ENCODE assay signal across 8 cellular contexts in the genomic region with DNA sequence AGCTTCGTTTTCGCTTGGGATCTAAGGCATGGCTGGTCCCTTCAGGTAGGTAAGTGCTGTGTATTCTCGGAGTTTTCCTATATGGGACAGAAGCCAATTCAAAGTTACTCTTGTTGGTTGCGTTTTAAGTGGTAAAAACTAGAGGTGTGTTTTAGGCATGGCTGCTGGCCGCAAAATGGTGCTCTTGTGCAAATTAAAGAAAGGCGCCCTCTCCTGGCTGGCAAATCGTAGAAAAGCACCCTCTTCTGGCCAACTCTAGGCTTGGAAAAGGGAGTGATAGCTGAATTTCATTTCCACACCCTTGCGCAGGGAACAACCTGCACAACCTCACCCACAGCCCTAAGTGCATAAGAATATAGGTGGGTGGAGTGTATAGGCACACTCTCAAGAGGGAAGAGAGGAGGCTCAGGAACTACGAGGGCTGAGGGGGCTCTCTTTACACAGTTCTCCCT. TPM values are rescaled to one million over a fixed set of nuclear protein-coding genes. Genes with fewer than 3 reads are reported as not detected.
DNase-seq lines count a peak whose midpoint lies in the region; ATAC-seq and TF ChIP-seq lines count a peak whose summit lies in the region.

No MANE protein-coding gene starts in this region.

- H3K4me1 ChIP-seq in HEK293 (ENCODE audit: control insufficient read depth, insufficient read depth, low read length) (no peaks in the 10 kb centered on the region), SK-N-SH (ENCODE audit: control insufficient read depth in 1 of 2, insufficient read depth in 2 of 2, low read depth in 1 of 2, low read length in 1 of 2) (peaks cover 0 to 5% of the 10 kb centered on the region in 2 experiments; a peak in 1 of 4 replicates), esophagus muscularis mucosa (peaks cover 0 to 12% (median 8%) of the 10 kb centered on the region in 4 donors)
- peaks cover 6% of the 10 kb centered on the region for H3K4me1 ChIP-seq in effector memory CD4-positive, alpha-beta T cell (ENCODE audit: control insufficient read depth, insufficient read depth, low read length, poor library complexity, severe bottlenecking)

- peaks cover 12 to 21% (median 13%) of the 10 kb centered on the region in 3 donors for H3K27me3 Mint-ChIP-seq in CD14-positive monocyte (ENCODE audit: low read depth in 3 of 3)

- no peak for ATAC-seq in HG03039 (IDR thresholded peaks at IDR 0.05; ENCODE audit: unreplicated experiment)

- H3K9me3 ChIP-seq in HEK293 (ENCODE audit: control insufficient read depth, insufficient read depth, low read depth, low read length), result no peaks in the 10 kb centered on the region
- no peaks in the 10 kb centered on the region for H3K9me3 ChIP-seq in SK-N-SH
- H3K9me3 ChIP-seq in esophagus muscularis mucosa, result no peaks in the 10 kb centered on the region
- H3K9me3 ChIP-seq in effector memory CD4-positive, alpha-beta T cell (ENCODE audit: control insufficient read depth, low read length), result no peaks in the 10 kb centered on the region

- TF ChIP-seq CTCF in CD14-positive monocyte (IDR thresholded peaks at IDR 0.05) (peak; percentile 64), HEK293 (tag by site-specific recombination; IDR thresholded peaks at IDR 0.05) (no peak), SK-N-SH (IDR thresholded peaks at IDR 0.05) (peak; percentile 62), esophagus muscularis mucosa (IDR thresholded peaks at IDR 0.05) (peak in 1 of 3 experiments; percentile 30)

- no peaks in the 10 kb centered on the region for H4K20me1 ChIP-seq in SK-N-SH (ENCODE audit: insufficient read depth)

- intact Hi-C loops in CD14-positive monocyte (cut with micrococcal nuclease), result no loop called here
- intact Hi-C loops in esophagus muscularis mucosa (cut with DNase I), result no loop called here

- TF ChIP-seq EP300 in SK-N-SH (IDR thresholded peaks at IDR 0.05; ENCODE audit: borderline replicate concordance in 1 of 2, low read depth in 1 of 2, low read length in 1 of 2), result no peak
- TF ChIP-seq EP300 in esophagus muscularis mucosa (IDR thresholded peaks at IDR 0.05), result no peak

- WGBS in SK-N-SH (ENCODE audit: low lambda C conversion rate), result 70% methylated on average over 9 of the region's 9 CpGs
- 74% methylated on average over 9 of the region's 9 CpGs for WGBS in esophagus muscularis mucosa

- no peaks in the 10 kb centered on the region for H3K79me2 ChIP-seq in SK-N-SH (ENCODE audit: insufficient read depth)

- H3K9me3 Mint-ChIP-seq in CD14-positive monocyte, result peaks cover 0 to 4% (median 0%) of the 10 kb centered on the region in 7 donors

- peaks cover 7% of the 10 kb centered on the region for H3K4me1 Mint-ChIP-seq in CD14-positive monocyte

- no peaks in the 10 kb centered on the region; the same call in 1 of the 2 replicates for H3K27me3 ChIP-seq in SK-N-SH (ENCODE audit: insufficient read depth)
- no peaks in the 10 kb centered on the region for H3K27me3 ChIP-seq in esophagus muscularis mucosa
- H3K27me3 ChIP-seq in effector memory CD4-positive, alpha-beta T cell (replicated peaks; ENCODE audit: control insufficient read depth, insufficient read depth, low read length, poor library complexity, severe bottlenecking), result no peaks in the 10 kb centered on the region

- no peaks in the 10 kb centered on the region for H3F3A ChIP-seq in SK-N-SH (replicated peaks; ENCODE audit: insufficient read depth)

- H3K27ac ChIP-seq in HEK293 (ENCODE audit: extremely low read depth, low read depth, low read length) (no peak overlapping the region), SK-N-SH (ENCODE audit: low read depth in 2 of 2, low read length in 1 of 2) (no peak overlapping the region), esophagus muscularis mucosa (replicated peaks in 1 of 4) (no peak overlapping the region)
- no peak overlapping the region for H3K27ac ChIP-seq in effector memory CD4-positive, alpha-beta T cell (ENCODE audit: insufficient read depth, low read length, poor library complexity, severe bottlenecking)

- no peak for TF ChIP-seq POLR2A in esophagus muscularis mucosa (IDR thresholded peaks at IDR 0.05; ENCODE audit: low read depth)

- H3K36me3 Mint-ChIP-seq in CD14-positive monocyte, result no peaks in the 10 kb centered on the region

- DNase-seq in CD14-positive monocyte (ENCODE audit: low spot score) (no peak), SK-N-SH (peak; percentile 17), esophagus muscularis mucosa (ENCODE audit: extremely low spot score) (peak; percentile 75), epidermal melanocyte (ENCODE audit: insufficient read length, low spot score) (no peak)
- DNase-seq in stimulated activated CD4-positive, alpha-beta T cell treated with anti-CD3 and anti-CD28 coated beads, Interleukin-15, amount 100 ng/mL, for 24 hours, result peak; percentile 51
- no peak for DNase-seq in effector memory CD4-positive, alpha-beta T cell

- no peaks in the 10 kb centered on the region for H3K36me3 ChIP-seq in HEK293 (ENCODE audit: control insufficient read depth in 2 of 2, insufficient read depth in 1 of 2, low read length in 2 of 2)
- no peaks in the 10 kb centered on the region for H3K36me3 ChIP-seq in SK-N-SH (replicated peaks in 1 of 2; ENCODE audit: control insufficient read depth in 1 of 2, insufficient read depth in 2 of 2, low read length in 1 of 2)
- no peaks in the 10 kb centered on the region for H3K36me3 ChIP-seq in esophagus muscularis mucosa
- no peaks in the 10 kb centered on the region for H3K36me3 ChIP-seq in effector memory CD4-positive, alpha-beta T cell (ENCODE audit: control insufficient read depth, insufficient read depth, low read length)

- no peak overlapping the region for H3K27ac Mint-ChIP-seq in CD14-positive monocyte

- no peak for TF ChIP-seq RAD21 in SK-N-SH (IDR thresholded peaks at IDR 0.05; ENCODE audit: low read length)

- POLR2A ChIA-PET in HEK293 (lab: Yijun Ruan, JAX) (interaction anchor here (0.7 kb wide), 1 partner anchor 27 kb away, joined by 3 read pairs; no protein-coding TSS in a partner anchor), SK-N-SH (lab: Yijun Ruan, JAX) (no interaction called here)

- no peak overlapping the region for H3K4me2 ChIP-seq in SK-N-SH

- CTCF ChIA-PET in HEK293 (lab: Yijun Ruan, JAX), result interaction anchor here (0.6 to 2.1 kb wide), 15 partner anchors 8 to 420 kb away, joined by 3 to 11 read pairs (median 4); no protein-coding TSS in a partner anchor
- CTCF ChIA-PET in SK-N-SH (lab: Yijun Ruan, JAX), result interaction anchor here (0.9 to 2.6 kb wide), 11 partner anchors 11 to 410 kb away, joined by 3 to 14 read pairs (median 4); a partner anchor contains a TSS

- no peak overlapping the region for H3K4me3 ChIP-seq in HEK293 (ENCODE audit: low read depth, low read length)
- no peak overlapping the region for H3K4me3 ChIP-seq in SK-N-SH (ENCODE audit: low read depth in 2 of 2, low read length in 1 of 2)
- no peak overlapping the region for H3K4me3 ChIP-seq in esophagus muscularis mucosa
- no peak overlapping the region for H3K4me3 ChIP-seq in effector memory CD4-positive, alpha-beta T cell (ENCODE audit: insufficient read depth, low read depth, low read length, poor library complexity, severe bottlenecking)

- no peak overlapping the region for H3K9ac ChIP-seq in SK-N-SH

- no peak overlapping the region for H3K4me3 Mint-ChIP-seq in CD14-positive monocyte

- no peaks in the 10 kb centered on the region for H3K9me2 ChIP-seq in SK-N-SH

- no peak overlapping the region for H2AFZ ChIP-seq in SK-N-SH (ENCODE audit: low read depth)

TF ChIP-seq in HEK293, 187 proteins besides CTCF, POLR2A, EP300 and RAD21:
- no peak for TF ChIP-seq ZNF677 (tag by site-specific recombination; IDR thresholded peaks at IDR 0.05)
- TF ChIP-seq ZNF654 (tag by site-specific recombination; IDR thresholded peaks at IDR 0.05; ENCODE audit: low read depth), result 0 out of 2 replicates have a peak, but pooled peaks have one; percentile 16

TF ChIP-seq in SK-N-SH, 30 proteins besides CTCF, POLR2A, EP300 and RAD21 (continues in another document):
- no peak for TF ChIP-seq POLR2AphosphoS5 (IDR thresholded peaks at IDR 0.05; ENCODE audit: low read depth, low read length)
- TF ChIP-seq JUND (IDR thresholded peaks at IDR 0.05), result no peak
- no peak for TF ChIP-seq GATA2 (CRISPR knock-in tag; IDR thresholded peaks at IDR 0.05)
- TF ChIP-seq, protein P1, sequence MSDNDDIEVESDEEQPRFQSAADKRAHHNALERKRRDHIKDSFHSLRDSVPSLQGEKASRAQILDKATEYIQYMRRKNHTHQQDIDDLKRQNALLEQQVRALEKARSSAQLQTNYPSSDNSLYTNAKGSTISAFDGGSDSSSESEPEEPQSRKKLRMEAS (IDR thresholded peaks at IDR 0.05; ENCODE audit: low read depth), result no peak
- TF ChIP-seq CHD2 (IDR thresholded peaks at IDR 0.05; ENCODE audit: low read length, partially characterized antibody), result no peak
- no peak for TF ChIP-seq FOXJ3 (CRISPR knock-in tag; IDR thresholded peaks at IDR 0.05)
- peak; percentile 37 for TF ChIP-seq SMC3 (IDR thresholded peaks at IDR 0.05; ENCODE audit: low read depth, low read length)
- TF ChIP-seq, protein P2, sequence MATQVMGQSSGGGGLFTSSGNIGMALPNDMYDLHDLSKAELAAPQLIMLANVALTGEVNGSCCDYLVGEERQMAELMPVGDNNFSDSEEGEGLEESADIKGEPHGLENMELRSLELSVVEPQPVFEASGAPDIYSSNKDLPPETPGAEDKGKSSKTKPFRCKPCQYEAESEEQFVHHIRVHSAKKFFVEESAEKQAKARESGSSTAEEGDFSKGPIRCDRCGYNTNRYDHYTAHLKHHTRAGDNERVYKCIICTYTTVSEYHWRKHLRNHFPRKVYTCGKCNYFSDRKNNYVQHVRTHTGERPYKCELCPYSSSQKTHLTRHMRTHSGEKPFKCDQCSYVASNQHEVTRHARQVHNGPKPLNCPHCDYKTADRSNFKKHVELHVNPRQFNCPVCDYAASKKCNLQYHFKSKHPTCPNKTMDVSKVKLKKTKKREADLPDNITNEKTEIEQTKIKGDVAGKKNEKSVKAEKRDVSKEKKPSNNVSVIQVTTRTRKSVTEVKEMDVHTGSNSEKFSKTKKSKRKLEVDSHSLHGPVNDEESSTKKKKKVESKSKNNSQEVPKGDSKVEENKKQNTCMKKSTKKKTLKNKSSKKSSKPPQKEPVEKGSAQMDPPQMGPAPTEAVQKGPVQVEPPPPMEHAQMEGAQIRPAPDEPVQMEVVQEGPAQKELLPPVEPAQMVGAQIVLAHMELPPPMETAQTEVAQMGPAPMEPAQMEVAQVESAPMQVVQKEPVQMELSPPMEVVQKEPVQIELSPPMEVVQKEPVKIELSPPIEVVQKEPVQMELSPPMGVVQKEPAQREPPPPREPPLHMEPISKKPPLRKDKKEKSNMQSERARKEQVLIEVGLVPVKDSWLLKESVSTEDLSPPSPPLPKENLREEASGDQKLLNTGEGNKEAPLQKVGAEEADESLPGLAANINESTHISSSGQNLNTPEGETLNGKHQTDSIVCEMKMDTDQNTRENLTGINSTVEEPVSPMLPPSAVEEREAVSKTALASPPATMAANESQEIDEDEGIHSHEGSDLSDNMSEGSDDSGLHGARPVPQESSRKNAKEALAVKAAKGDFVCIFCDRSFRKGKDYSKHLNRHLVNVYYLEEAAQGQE (IDR thresholded peaks at IDR 0.05; ENCODE audit: low read depth, low read length), result no peak
- no peak for TF ChIP-seq TAF1 (IDR thresholded peaks at IDR 0.05; ENCODE audit: borderline replicate concordance, low read depth, low read length)

RNA-seq across cellular contexts. Expression of a gene that starts 23.5 kb away (rescaled TPM):
- polyA plus RNA-seq in CD14-positive monocyte (not detected), SK-N-SH (2012; rRNA removed) (not detected in 2 replicates)
- not detected in 2 replicates for polyA plus RNA-seq in SK-N-SH (2012; cell fraction: cytosol; rRNA removed)
- polyA plus RNA-seq in SK-N-SH (2012; cell fraction: nucleus; rRNA removed), result not detected in 2 replicates
- total RNA-seq in esophagus muscularis mucosa, result not detected

Comparison
In these comparisons a context has a peak if more than half of its experiments do, and no peak if none do; other contexts are left out.
1. DNase-seq: peak in SK-N-SH (single experiment), esophagus muscularis mucosa (single experiment) and stimulated activated CD4-positive, alpha-beta T cell treated with anti-CD3 and anti-CD28 coated beads, Interleukin-15, amount 100 ng/mL, for 24 hours (single experiment); none in CD14-positive monocyte (single experiment), effector memory CD4-positive, alpha-beta T cell (0 of 3) and epidermal melanocyte (single experiment).